ENCODE assay signal across 1 cellular context in genomic region chr5:55450050-55450765, GRCh38.
TF ChIP-seq lines count a peak whose summit lies in the region.

No MANE protein-coding gene starts in this region.

TF ChIP-seq in GM23338, 12 proteins besides CTCF, POLR2A, EP300 and RAD21 (continued from another document):
- no peak for TF ChIP-seq REST (IDR thresholded peaks at IDR 0.05; ENCODE audit: unreplicated experiment)
- no peak for TF ChIP-seq ZNF114 (CRISPR knock-in tag; IDR thresholded peaks at IDR 0.05)
